ENCODE assay signal across 8 cellular contexts in the genomic region with DNA sequence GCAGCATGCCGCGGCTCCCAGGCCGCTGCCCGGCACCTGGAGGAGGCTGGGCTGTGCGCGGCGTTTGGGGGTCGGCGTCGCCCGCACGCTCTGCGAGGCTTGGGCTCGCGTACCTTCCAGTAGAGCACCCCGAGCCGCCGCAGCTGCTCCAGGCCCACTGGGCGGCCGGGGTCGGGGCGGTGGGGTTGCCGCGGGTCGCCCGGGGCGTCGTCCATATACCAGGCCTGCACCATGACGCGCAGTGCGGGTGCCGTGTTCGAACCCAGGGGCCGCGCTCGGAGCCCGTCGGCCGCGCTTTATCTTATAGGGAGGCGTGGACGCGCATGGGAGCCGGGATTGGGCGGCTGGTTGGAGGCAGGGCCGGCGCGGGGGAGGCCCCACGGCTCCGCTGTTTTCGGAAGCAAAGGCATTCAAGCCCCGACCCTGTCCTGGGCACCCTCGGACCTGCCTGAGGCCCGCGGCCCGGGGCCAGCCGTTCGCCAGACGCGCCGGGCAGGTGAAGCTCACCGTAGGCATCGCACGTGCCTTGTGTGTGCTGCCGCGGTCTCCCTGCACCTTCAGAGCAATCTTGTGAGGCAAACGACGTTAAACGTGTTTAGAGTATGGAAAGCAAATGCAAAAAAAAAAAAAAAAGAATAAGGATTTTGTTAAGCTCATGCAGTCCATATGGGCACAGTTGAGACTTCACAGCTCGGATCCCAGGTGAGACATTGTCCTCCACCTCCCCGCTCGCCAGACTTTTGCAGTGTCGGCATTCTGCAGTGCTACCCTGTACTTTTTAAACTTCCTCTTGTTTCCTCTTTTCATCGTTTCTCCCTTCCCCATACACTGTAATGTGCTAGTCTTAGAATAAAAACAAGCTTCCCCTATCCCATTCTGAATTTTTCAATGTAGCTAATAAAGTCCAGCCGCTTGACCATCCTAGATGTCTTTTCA. TPM values are rescaled to one million over a fixed set of nuclear protein-coding genes. Genes with fewer than 3 reads are reported as not detected.
DNase-seq lines count a peak whose midpoint lies in the region; ATAC-seq and TF ChIP-seq lines count a peak whose summit lies in the region.

A gene with protein sequence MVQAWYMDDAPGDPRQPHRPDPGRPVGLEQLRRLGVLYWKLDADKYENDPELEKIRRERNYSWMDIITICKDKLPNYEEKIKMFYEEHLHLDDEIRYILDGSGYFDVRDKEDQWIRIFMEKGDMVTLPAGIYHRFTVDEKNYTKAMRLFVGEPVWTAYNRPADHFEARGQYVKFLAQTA (minus strand): TSS at position 277 of the 936 bp plus-strand sequence. CDS start 44 bp downstream, at position 233.

- 7% methylated on average over 75 of the region's 75 CpGs for WGBS in ectodermal cell, 2 experiments
- 2% methylated on average over 73 to 75 of the region's 75 CpGs for WGBS in lung, 2 donors

- H3K27me3 ChIP-seq in BLaER1, result no peaks in the 10 kb centered on the region
- H3K27me3 ChIP-seq in ectodermal cell (ENCODE audit: control insufficient read depth, insufficient read depth, low read length, poor library complexity, severe bottlenecking), result no peaks in the 10 kb centered on the region
- no peaks in the 10 kb centered on the region for H3K27me3 ChIP-seq in lung (ENCODE audit: control insufficient read depth, insufficient read depth)

- H3K9me3 ChIP-seq in BLaER1 (peaks cover 25% of the 10 kb centered on the region), ectodermal cell (ENCODE audit: control insufficient read depth, low read length) (no peaks in the 10 kb centered on the region), lung (ENCODE audit: control insufficient read depth in 2 of 2, insufficient read depth in 1 of 2, low read length in 1 of 2) (no peaks in the 10 kb centered on the region)

- H3K4me2 ChIP-seq in BLaER1, result peak within 1 kb of the TSS; percentile 91

- H3K9me3 Mint-ChIP-seq in activated CD4-positive, alpha-beta memory T cell treated with anti-CD3 and anti-CD28 coated beads for 36 hours, result peaks cover 11% of the 10 kb centered on the region

- H3K27ac ChIP-seq in BLaER1 (peak within 1 kb of the TSS; percentile 94), ectodermal cell (ENCODE audit: insufficient read depth, low read depth, low read length, poor library complexity, severe bottlenecking) (peak within 1 kb of the TSS; percentile 97), lung (ENCODE audit: low read depth in 1 of 2, low read length in 1 of 2) (peak within 1 kb of the TSS; percentile 98 to 99)

- peak within 1 kb of the TSS; percentile 90 for H3K9ac ChIP-seq in BLaER1

- POLR2A ChIA-PET in activated CD4-positive, alpha-beta memory T cell treated with anti-CD3 and anti-CD28 coated beads for 36 hours (lab: Charles Lee), result interaction anchor here (0.6 to 2.2 kb wide), 11 partner anchors 9 to 141 kb away, joined by 3 to 16 read pairs (median 4); a partner anchor contains a TSS

- H3K27me3 Mint-ChIP-seq in activated CD4-positive, alpha-beta memory T cell treated with anti-CD3 and anti-CD28 coated beads for 36 hours, result no peaks in the 10 kb centered on the region

- intact Hi-C loops in activated CD4-positive, alpha-beta memory T cell treated with anti-CD3 and anti-CD28 coated beads for 36 hours (cut with micrococcal nuclease), result loop anchor here (1.0 to 2.0 kb wide), 5 partner anchors 38 to 297 kb away; a partner anchor contains a TSS

- TF ChIP-seq CTCF in lung (IDR thresholded peaks at IDR 0.05; ENCODE audit: control extremely low read depth, extremely low read depth), result no peak

- peak within 1 kb of the TSS; percentile 84 for H3K4me3 Mint-ChIP-seq in activated CD4-positive, alpha-beta memory T cell treated with anti-CD3 and anti-CD28 coated beads for 36 hours

- peaks cover 32% of the 10 kb centered on the region for H3K4me1 Mint-ChIP-seq in activated CD4-positive, alpha-beta memory T cell treated with anti-CD3 and anti-CD28 coated beads for 36 hours (ENCODE audit: low read depth)

- peak within 1 kb of the TSS; percentile 89 for H3K27ac Mint-ChIP-seq in activated CD4-positive, alpha-beta memory T cell treated with anti-CD3 and anti-CD28 coated beads for 36 hours

- peaks cover 29% of the 10 kb centered on the region for H3K4me1 ChIP-seq in BLaER1
- H3K4me1 ChIP-seq in ectodermal cell (ENCODE audit: control insufficient read depth, insufficient read depth, low read length), result peaks cover 3% of the 10 kb centered on the region
- peaks cover 9 to 15% of the 10 kb centered on the region in 2 donors for H3K4me1 ChIP-seq in lung (ENCODE audit: control insufficient read depth in 2 of 2, insufficient read depth in 2 of 2, low read length in 2 of 2)

- H3K36me3 ChIP-seq in BLaER1, result peaks cover 21% of the 10 kb centered on the region
- H3K36me3 ChIP-seq in ectodermal cell (ENCODE audit: control insufficient read depth, insufficient read depth, low read length), result peaks cover 6% of the 10 kb centered on the region
- no peaks in the 10 kb centered on the region for H3K36me3 ChIP-seq in lung (ENCODE audit: control insufficient read depth in 2 of 2, insufficient read depth in 2 of 2, low read length in 2 of 2)

- H3K36me3 Mint-ChIP-seq in activated CD4-positive, alpha-beta memory T cell treated with anti-CD3 and anti-CD28 coated beads for 36 hours, result peaks cover 14% of the 10 kb centered on the region

- H3K4me3 ChIP-seq in BLaER1 (peak within 1 kb of the TSS; percentile 79), ectodermal cell (ENCODE audit: insufficient read depth, low read depth, low read length) (peak within 1 kb of the TSS; percentile 68), lung (peak within 1 kb of the TSS; percentile 86)

- peak; percentile 54 to 84 for DNase-seq in NCI-H526 (lab: John Stamatoyannopoulos, UW)
- DNase-seq in activated CD4-positive, alpha-beta memory T cell treated with anti-CD3 and anti-CD28 coated beads for 36 hours, result peak; percentile 89
- peak; percentile 86 for DNase-seq in lung (ENCODE audit: low spot score)
- peak; percentile 67 to 78 (median 72) for DNase-seq in stimulated activated CD4-positive, alpha-beta T cell treated with anti-CD3 and anti-CD28 coated beads, TNF-alpha, amount 100 ng/mL, for 48 hours (ENCODE audit: low read depth in 3 of 3)

- CTCF ChIA-PET in activated CD4-positive, alpha-beta memory T cell treated with anti-CD3 and anti-CD28 coated beads for 36 hours (lab: Charles Lee), result no interaction called here

- H4K20me1 ChIP-seq in BLaER1, result no peaks in the 10 kb centered on the region

- ATAC-seq in GM19043 (IDR thresholded peaks at IDR 0.05; ENCODE audit: low read depth, unreplicated experiment) (peak; percentile 50), HG03342 (IDR thresholded peaks at IDR 0.05; ENCODE audit: unreplicated experiment) (peak; percentile 54), lung (ENCODE audit: insufficient read depth, low FRiP score) (peak; percentile 85)

RNA-seq across cellular contexts. Expression of the gene that starts here (rescaled TPM):
- 10 to 100 TPM; 36.0 to 36.4 TPM for total RNA-seq in activated CD4-positive, alpha-beta memory T cell treated with anti-CD3 and anti-CD28 coated beads for 36 hours
- polyA plus RNA-seq in ectodermal cell (2013, experiment 1 of 4), result 40.1 TPM
- 31.8 TPM for polyA plus RNA-seq in ectodermal cell (2013, experiment 2 of 4)
- polyA plus RNA-seq in ectodermal cell (2013, experiment 3 of 4), result 24.2 TPM
- 25.7 TPM for polyA plus RNA-seq in ectodermal cell (2013, experiment 4 of 4)
- total RNA-seq in lung, result 10 to 100 TPM; 52.5 to 65.2 TPM
- polyA plus RNA-seq in lung, result 10 to 100 TPM; 46.8 to 59.3 TPM

Comparison
In these comparisons a context has a peak if more than half of its experiments do, and no peak if none do; other contexts are left out.
1. Peak in every context shown above with its lines: DNase-seq, ATAC-seq, H3K4me3 ChIP-seq and H3K27ac ChIP-seq.